18 cellular contexts compared by ENCODE assay signal in the genomic region with DNA sequence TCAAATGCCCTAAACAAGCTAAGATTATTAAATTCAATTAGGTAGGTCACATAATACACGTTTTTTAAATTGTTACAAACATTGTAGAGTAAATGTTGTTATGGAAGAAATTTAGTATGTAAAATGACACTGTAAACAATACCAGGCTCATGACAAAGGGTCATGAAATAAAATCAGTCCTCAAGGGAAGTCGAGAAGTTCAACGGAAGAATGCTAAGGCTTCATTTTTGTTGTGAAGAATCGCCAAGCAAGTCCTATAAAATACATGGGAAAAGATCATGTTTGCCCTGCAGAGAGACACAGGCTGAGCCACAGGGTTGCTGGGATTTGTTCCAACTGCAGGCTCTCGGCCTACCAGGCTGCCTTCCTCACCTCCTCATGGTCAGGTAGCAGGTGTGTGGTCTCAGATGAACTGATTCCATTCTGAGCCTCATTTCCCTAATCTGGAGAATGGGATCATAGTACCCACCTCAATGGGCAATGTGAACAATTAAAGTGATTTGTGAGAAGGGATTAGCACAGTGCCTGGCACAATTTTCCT.
DNase-seq lines count a peak whose midpoint lies in the region; ATAC-seq and TF ChIP-seq lines count a peak whose summit lies in the region.
"Had no signal": no experiment of that assay in that cellular context is flagged by ENCODE, and none has a peak within 500 bp of the region (broad histone marks: within the 10 kb centered on the region; RNA-seq: fewer than 3 reads in every experiment).

No MANE protein-coding gene starts in this region.

- no peak overlapping the region for H3K9ac ChIP-seq in endodermal cell (ENCODE audit: extremely low read depth, low read length, poor library complexity, severe bottlenecking)
- H3K9ac ChIP-seq in parathyroid adenoma, result no peak overlapping the region
- H3K9ac ChIP-seq: BLaER1 treated with 17β-estradiol and CSF1 and Interleukin-3, amounts not matched to agents 10 nM and 100 nM had no signal

- H3K27me3 ChIP-seq in endodermal cell (ENCODE audit: control insufficient read depth, insufficient read depth, low read length, poor library complexity, severe bottlenecking), result no peaks in the 10 kb centered on the region
- no peaks in the 10 kb centered on the region for H3K27me3 ChIP-seq in parathyroid adenoma (ENCODE audit: control insufficient read depth, insufficient read depth, low read length)
- H3K27me3 ChIP-seq: BLaER1 treated with 17β-estradiol and CSF1 and Interleukin-3, amounts not matched to agents 10 nM and 100 nM had no signal

- H3K36me3 ChIP-seq in endodermal cell (ENCODE audit: control insufficient read depth, insufficient read depth, low read length), result no peaks in the 10 kb centered on the region
- H3K36me3 ChIP-seq in parathyroid adenoma (ENCODE audit: control insufficient read depth, insufficient read depth, low read length), result no peaks in the 10 kb centered on the region
- H3K36me3 ChIP-seq: BLaER1 treated with 17β-estradiol and CSF1 and Interleukin-3, amounts not matched to agents 10 nM and 100 nM had no signal

- H3K4me1 ChIP-seq in endodermal cell (ENCODE audit: control insufficient read depth, insufficient read depth, low read length) (peaks cover 16% of the 10 kb centered on the region), parathyroid adenoma (no peaks in the 10 kb centered on the region)

- no peak overlapping the region for H3K4me3 Mint-ChIP-seq in endodermal cell
- H3K4me3 Mint-ChIP-seq in activated T-helper 17 cell treated with anti-CD3 and anti-CD28 coated beads, Interleukin-2, amount 50 U/mL, for 72 hours, result no peak overlapping the region
- H3K4me3 Mint-ChIP-seq: B cell; CD8-positive, alpha-beta T cell; HFFc6 had no signal

- H3K4me1 Mint-ChIP-seq in endodermal cell, result peaks cover 28% of the 10 kb centered on the region
- H3K4me1 Mint-ChIP-seq in activated T-helper 17 cell treated with anti-CD3 and anti-CD28 coated beads, Interleukin-2, amount 50 U/mL, for 72 hours, result no peaks in the 10 kb centered on the region
- H3K4me1 Mint-ChIP-seq: B cell had no signal

- peaks cover 13% of the 10 kb centered on the region for H3K9me3 Mint-ChIP-seq in endodermal cell
- peaks cover 3% of the 10 kb centered on the region for H3K9me3 Mint-ChIP-seq in activated T-helper 17 cell treated with anti-CD3 and anti-CD28 coated beads, Interleukin-2, amount 50 U/mL, for 72 hours

- TF ChIP-seq CTCF in VCaP (conservative IDR thresholded peaks at IDR 0.05) (no peak), endodermal cell (conservative IDR thresholded peaks at IDR 0.05) (no peak), fibroblast of villous mesenchyme (IDR thresholded peaks at IDR 0.05; ENCODE audit: insufficient read depth, low read depth, low read length) (no peak), parathyroid adenoma (IDR thresholded peaks at IDR 0.05) (no peak)

- H3K27me3 Mint-ChIP-seq in endodermal cell (ENCODE audit: insufficient read depth), result no peaks in the 10 kb centered on the region
- peaks cover 21% of the 10 kb centered on the region for H3K27me3 Mint-ChIP-seq in activated T-helper 17 cell treated with anti-CD3 and anti-CD28 coated beads, Interleukin-2, amount 50 U/mL, for 72 hours

- H3K27ac ChIP-seq in VCaP (peak overlapping the region; percentile 16; the same call in 1 of the 2 replicates), endodermal cell (ENCODE audit: low read depth, low read length) (no peak overlapping the region), parathyroid adenoma (peak overlapping the region; percentile 60)
- H3K27ac ChIP-seq: BLaER1 treated with 17β-estradiol and CSF1 and Interleukin-3, amounts not matched to agents 10 nM and 100 nM had no signal

- WGBS in endodermal cell (ENCODE audit: insufficient coverage in 1 of 2, insufficient read length in 1 of 2), 2 experiments, result 93 to 100% methylated on average over 3 to 5 of the region's 5 CpGs

- peak overlapping the region; percentile 4 for H3K4me2 ChIP-seq in parathyroid adenoma (ENCODE audit: low read length)
- H3K4me2 ChIP-seq: BLaER1 treated with 17β-estradiol and CSF1 and Interleukin-3, amounts not matched to agents 10 nM and 100 nM had no signal

- H3K27ac Mint-ChIP-seq in endodermal cell, result no peak overlapping the region
- no peak overlapping the region for H3K27ac Mint-ChIP-seq in activated T-helper 17 cell treated with anti-CD3 and anti-CD28 coated beads, Interleukin-2, amount 50 U/mL, for 72 hours
- H3K27ac Mint-ChIP-seq: B cell; CD8-positive, alpha-beta T cell; HFFc6 had no signal

- no peak for ATAC-seq in activated T-helper 17 cell treated with anti-CD3 and anti-CD28 coated beads, Interleukin-2, amount 50 U/mL, for 72 hours (replicated peaks)
- ATAC-seq: CD8-positive, alpha-beta T cell; HCT116 had no signal

- H3K36me3 Mint-ChIP-seq in endodermal cell (ENCODE audit: low read depth), result peaks cover 7% of the 10 kb centered on the region
- H3K36me3 Mint-ChIP-seq in activated T-helper 17 cell treated with anti-CD3 and anti-CD28 coated beads, Interleukin-2, amount 50 U/mL, for 72 hours (ENCODE audit: low read depth), result no peaks in the 10 kb centered on the region
- H3K36me3 Mint-ChIP-seq: CD8-positive, alpha-beta T cell had no signal

- H2AFZ ChIP-seq in parathyroid adenoma, result peak overlapping the region; percentile 15

- peaks cover 19% of the 10 kb centered on the region for H3K9me3 ChIP-seq in endodermal cell (ENCODE audit: control insufficient read depth, low read length)
- H3K9me3 ChIP-seq in parathyroid adenoma (ENCODE audit: control insufficient read depth, low read length), result no peaks in the 10 kb centered on the region

- H3K79me2 ChIP-seq in parathyroid adenoma, result no peaks in the 10 kb centered on the region

- peak overlapping the region; percentile 18 for H3K4me3 ChIP-seq in endodermal cell (ENCODE audit: low read length)
- H3K4me3 ChIP-seq in fibroblast of villous mesenchyme (ENCODE audit: low read depth, low read length), result no peak overlapping the region
- H3K4me3 ChIP-seq in parathyroid adenoma (ENCODE audit: low read depth, low read length), result no peak overlapping the region
- H3K4me3 ChIP-seq: BLaER1 treated with 17β-estradiol and CSF1 and Interleukin-3, amounts not matched to agents 10 nM and 100 nM had no signal

- DNase-seq in endodermal cell, result no peak
- DNase-seq in fibroblast of villous mesenchyme (ENCODE audit: low read depth), result peak; percentile 40
- DNase-seq in NCI-H1417 treated with DMSO at 0.1 percent for 48 hours (lab: John Stamatoyannopoulos, UW), result no peak
- DNase-seq in stimulated activated CD4-positive, alpha-beta T cell treated with anti-CD3 and anti-CD28 coated beads, Interleukin-2, amount 100 ng/mL, for 48 hours, result no peak
- DNase-seq: 8988T; Calu3; CD8-positive, alpha-beta T cell; DMS79 treated with DMSO at 0.1 percent for 48 hours; GF-D8; GOT3; H7; HFFc6 had no signal
